16 cellular contexts compared by ENCODE assay signal in genomic region chr2:238327751-238328150, GRCh38. TPM values are rescaled to one million over a fixed set of nuclear protein-coding genes. Genes with fewer than 3 reads are reported as not detected.
A peak's percentile ranks its signal among the peaks of the same experiment; 100 is the strongest.
DNase-seq lines count a peak whose midpoint lies in the region; ATAC-seq and TF ChIP-seq lines count a peak whose summit lies in the region.
"Had no signal": no experiment of that assay in that cellular context is flagged by ENCODE, and none has a peak within 500 bp of the region (broad histone marks: within the 10 kb centered on the region; RNA-seq: fewer than 3 reads in every experiment).

No MANE protein-coding gene starts in this region.

- DNase-seq in SK-N-SH (no peak), glomerular visceral epithelial cell (ENCODE audit: extremely low spot score) (no peak)
- DNase-seq in activated CD8-positive, alpha-beta memory T cell treated with anti-CD3 and anti-CD28 coated beads, Interleukin-2, amount 50 U/mL, for 48 hours, result peak; percentile 7
- DNase-seq in activated CD8-positive, alpha-beta memory T cell treated with anti-CD3 and anti-CD28 coated beads for 24 hours, result no peak
- DNase-seq: AML-193; Caco-2; Calu3; CD4-positive, alpha-beta T cell; CD8-positive, alpha-beta T cell; DMS79 treated with DMSO at 0.1 percent for 48 hours; GF-D8 had no signal

- H3K27me3 ChIP-seq in SK-N-SH (ENCODE audit: insufficient read depth), result no peaks in the 10 kb centered on the region
- H3K27me3 ChIP-seq: BLaER1 treated with 17β-estradiol and CSF1 and Interleukin-3, amounts not matched to agents 10 nM and 100 nM had no signal

- TF ChIP-seq EP300 in SK-N-SH (IDR thresholded peaks at IDR 0.05; ENCODE audit: borderline replicate concordance in 1 of 2, low read depth in 1 of 2, low read length in 1 of 2), result no peak

- H3F3A ChIP-seq in SK-N-SH (replicated peaks; ENCODE audit: insufficient read depth), result peaks cover 3% of the 10 kb centered on the region

- no peak overlapping the region for H2AFZ ChIP-seq in SK-N-SH (ENCODE audit: low read depth)

- no peak for TF ChIP-seq CTCF in SK-N-SH (IDR thresholded peaks at IDR 0.05)

- no peaks in the 10 kb centered on the region for H3K9me3 ChIP-seq in SK-N-SH
- H3K9me3 ChIP-seq: A549, Caco-2 had no signal

- WGBS in SK-N-SH (ENCODE audit: low lambda C conversion rate), result 91% methylated on average over 3 of the region's 3 CpGs

- H3K36me3 ChIP-seq in SK-N-SH (replicated peaks in 1 of 2; ENCODE audit: control insufficient read depth in 1 of 2, insufficient read depth in 2 of 2, low read length in 1 of 2), result peaks cover 16 to 43% of the 10 kb centered on the region in 2 experiments

- H3K9me2 ChIP-seq in SK-N-SH, result no peaks in the 10 kb centered on the region

- no peak overlapping the region for H3K4me2 ChIP-seq in SK-N-SH
- H3K4me2 ChIP-seq: A549; BLaER1 treated with 17β-estradiol and CSF1 and Interleukin-3, amounts not matched to agents 10 nM and 100 nM had no signal

- ATAC-seq in SK-N-SH treated with all-trans-retinoic acid at 6 μM for 48 hours, result no peak
- ATAC-seq: A549; CD8-positive, alpha-beta T cell had no signal

- H3K9ac ChIP-seq in SK-N-SH, result no peak overlapping the region
- H3K9ac ChIP-seq: BLaER1 treated with 17β-estradiol and CSF1 and Interleukin-3, amounts not matched to agents 10 nM and 100 nM had no signal

- H3K4me1 ChIP-seq in SK-N-SH (ENCODE audit: control insufficient read depth in 1 of 2, insufficient read depth in 2 of 2, low read depth in 1 of 2, low read length in 1 of 2), result peaks cover 0 to 10% of the 10 kb centered on the region in 2 experiments; a peak in 1 of 4 replicates
- H3K4me1 ChIP-seq: A549; BLaER1 treated with 17β-estradiol and CSF1 and Interleukin-3, amounts not matched to agents 10 nM and 100 nM; Caco-2 had no signal

- TF ChIP-seq RAD21 in SK-N-SH (IDR thresholded peaks at IDR 0.05; ENCODE audit: low read length), result no peak

- H3K4me3 ChIP-seq in SK-N-SH (ENCODE audit: low read depth in 2 of 2, low read length in 1 of 2), result no peak overlapping the region
- H3K4me3 ChIP-seq: A549; BLaER1 treated with 17β-estradiol and CSF1 and Interleukin-3, amounts not matched to agents 10 nM and 100 nM had no signal

- no peak overlapping the region for H3K27ac ChIP-seq in SK-N-SH (ENCODE audit: low read depth in 2 of 2, low read length in 1 of 2)
- H3K27ac ChIP-seq: 22Rv1; A549; BLaER1 treated with 17β-estradiol and CSF1 and Interleukin-3, amounts not matched to agents 10 nM and 100 nM; C4-2B had no signal

- POLR2A ChIA-PET in SK-N-SH (lab: Yijun Ruan, JAX), result interaction anchor here (0.6 kb wide), 1 partner anchor 8 kb away, joined by 3 read pairs; no protein-coding TSS in a partner anchor

- CTCF ChIA-PET in SK-N-SH (lab: Yijun Ruan, JAX), result interaction anchor here (0.6 to 1.4 kb wide), 3 partner anchors 14 to 19 kb away, joined by 3 to 5 read pairs (median 3); no protein-coding TSS in a partner anchor

- 0 out of 2 replicates have a peak, but pooled peaks cover 3% of the 10 kb centered on the region for H4K20me1 ChIP-seq in SK-N-SH (ENCODE audit: insufficient read depth)

- H3K79me2 ChIP-seq in SK-N-SH (ENCODE audit: insufficient read depth), result peaks cover 42% of the 10 kb centered on the region

TF ChIP-seq in SK-N-SH treated with all-trans-retinoic acid at 6 μM for 48 hours, 23 proteins besides CTCF, POLR2A, EP300 and RAD21:
- TF ChIP-seq ZNF8 (CRISPR knock-in tag; IDR thresholded peaks at IDR 0.05) (peak; percentile 92), CSDC2 (CRISPR knock-in tag; IDR thresholded peaks at IDR 0.05) (no peak)
- TF ChIP-seq, protein P1, sequence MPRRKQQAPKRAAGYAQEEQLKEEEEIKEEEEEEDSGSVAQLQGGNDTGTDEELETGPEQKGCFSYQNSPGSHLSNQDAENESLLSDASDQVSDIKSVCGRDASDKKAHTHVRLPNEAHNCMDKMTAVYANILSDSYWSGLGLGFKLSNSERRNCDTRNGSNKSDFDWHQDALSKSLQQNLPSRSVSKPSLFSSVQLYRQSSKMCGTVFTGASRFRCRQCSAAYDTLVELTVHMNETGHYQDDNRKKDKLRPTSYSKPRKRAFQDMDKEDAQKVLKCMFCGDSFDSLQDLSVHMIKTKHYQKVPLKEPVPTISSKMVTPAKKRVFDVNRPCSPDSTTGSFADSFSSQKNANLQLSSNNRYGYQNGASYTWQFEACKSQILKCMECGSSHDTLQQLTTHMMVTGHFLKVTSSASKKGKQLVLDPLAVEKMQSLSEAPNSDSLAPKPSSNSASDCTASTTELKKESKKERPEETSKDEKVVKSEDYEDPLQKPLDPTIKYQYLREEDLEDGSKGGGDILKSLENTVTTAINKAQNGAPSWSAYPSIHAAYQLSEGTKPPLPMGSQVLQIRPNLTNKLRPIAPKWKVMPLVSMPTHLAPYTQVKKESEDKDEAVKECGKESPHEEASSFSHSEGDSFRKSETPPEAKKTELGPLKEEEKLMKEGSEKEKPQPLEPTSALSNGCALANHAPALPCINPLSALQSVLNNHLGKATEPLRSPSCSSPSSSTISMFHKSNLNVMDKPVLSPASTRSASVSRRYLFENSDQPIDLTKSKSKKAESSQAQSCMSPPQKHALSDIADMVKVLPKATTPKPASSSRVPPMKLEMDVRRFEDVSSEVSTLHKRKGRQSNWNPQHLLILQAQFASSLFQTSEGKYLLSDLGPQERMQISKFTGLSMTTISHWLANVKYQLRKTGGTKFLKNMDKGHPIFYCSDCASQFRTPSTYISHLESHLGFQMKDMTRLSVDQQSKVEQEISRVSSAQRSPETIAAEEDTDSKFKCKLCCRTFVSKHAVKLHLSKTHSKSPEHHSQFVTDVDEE (CRISPR knock-in tag; IDR thresholded peaks at IDR 0.05), result no peak
TF ChIP-seq in SK-N-SH treated with all-trans-retinoic acid at 6 μM for 48 hours: peak in this region for 1.

TF ChIP-seq in SK-N-SH, 30 proteins besides CTCF, POLR2A, EP300 and RAD21 (continues in another document):
- TF ChIP-seq SIN3A (IDR thresholded peaks at IDR 0.05; ENCODE audit: borderline replicate concordance, low read depth, low read length) (no peak), FOXJ3 (CRISPR knock-in tag; IDR thresholded peaks at IDR 0.05) (no peak), GABPA (IDR thresholded peaks at IDR 0.05; ENCODE audit: low read depth) (no peak), CHD2 (IDR thresholded peaks at IDR 0.05; ENCODE audit: low read length, partially characterized antibody) (no peak), EZH2phosphoT487 (IDR thresholded peaks at IDR 0.05; ENCODE audit: borderline replicate concordance, low read depth) (no peak), RFX5 (IDR thresholded peaks at IDR 0.05; ENCODE audit: low read length) (no peak), PBX3 (IDR thresholded peaks at IDR 0.05) (no peak), MEF2A (IDR thresholded peaks at IDR 0.05; ENCODE audit: borderline replicate concordance, low read depth) (no peak), MXI1 (IDR thresholded peaks at IDR 0.05; ENCODE audit: low read depth, low read length) (no peak), SMC3 (IDR thresholded peaks at IDR 0.05; ENCODE audit: low read depth, low read length) (no peak), RCOR1 (IDR thresholded peaks at IDR 0.05; ENCODE audit: low read length) (no peak)
- TF ChIP-seq, protein P2, sequence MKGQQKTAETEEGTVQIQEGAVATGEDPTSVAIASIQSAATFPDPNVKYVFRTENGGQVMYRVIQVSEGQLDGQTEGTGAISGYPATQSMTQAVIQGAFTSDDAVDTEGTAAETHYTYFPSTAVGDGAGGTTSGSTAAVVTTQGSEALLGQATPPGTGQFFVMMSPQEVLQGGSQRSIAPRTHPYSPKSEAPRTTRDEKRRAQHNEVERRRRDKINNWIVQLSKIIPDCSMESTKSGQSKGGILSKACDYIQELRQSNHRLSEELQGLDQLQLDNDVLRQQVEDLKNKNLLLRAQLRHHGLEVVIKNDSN (IDR thresholded peaks at IDR 0.05; ENCODE audit: borderline replicate concordance, low read depth), result no peak
- TF ChIP-seq, protein P3, sequence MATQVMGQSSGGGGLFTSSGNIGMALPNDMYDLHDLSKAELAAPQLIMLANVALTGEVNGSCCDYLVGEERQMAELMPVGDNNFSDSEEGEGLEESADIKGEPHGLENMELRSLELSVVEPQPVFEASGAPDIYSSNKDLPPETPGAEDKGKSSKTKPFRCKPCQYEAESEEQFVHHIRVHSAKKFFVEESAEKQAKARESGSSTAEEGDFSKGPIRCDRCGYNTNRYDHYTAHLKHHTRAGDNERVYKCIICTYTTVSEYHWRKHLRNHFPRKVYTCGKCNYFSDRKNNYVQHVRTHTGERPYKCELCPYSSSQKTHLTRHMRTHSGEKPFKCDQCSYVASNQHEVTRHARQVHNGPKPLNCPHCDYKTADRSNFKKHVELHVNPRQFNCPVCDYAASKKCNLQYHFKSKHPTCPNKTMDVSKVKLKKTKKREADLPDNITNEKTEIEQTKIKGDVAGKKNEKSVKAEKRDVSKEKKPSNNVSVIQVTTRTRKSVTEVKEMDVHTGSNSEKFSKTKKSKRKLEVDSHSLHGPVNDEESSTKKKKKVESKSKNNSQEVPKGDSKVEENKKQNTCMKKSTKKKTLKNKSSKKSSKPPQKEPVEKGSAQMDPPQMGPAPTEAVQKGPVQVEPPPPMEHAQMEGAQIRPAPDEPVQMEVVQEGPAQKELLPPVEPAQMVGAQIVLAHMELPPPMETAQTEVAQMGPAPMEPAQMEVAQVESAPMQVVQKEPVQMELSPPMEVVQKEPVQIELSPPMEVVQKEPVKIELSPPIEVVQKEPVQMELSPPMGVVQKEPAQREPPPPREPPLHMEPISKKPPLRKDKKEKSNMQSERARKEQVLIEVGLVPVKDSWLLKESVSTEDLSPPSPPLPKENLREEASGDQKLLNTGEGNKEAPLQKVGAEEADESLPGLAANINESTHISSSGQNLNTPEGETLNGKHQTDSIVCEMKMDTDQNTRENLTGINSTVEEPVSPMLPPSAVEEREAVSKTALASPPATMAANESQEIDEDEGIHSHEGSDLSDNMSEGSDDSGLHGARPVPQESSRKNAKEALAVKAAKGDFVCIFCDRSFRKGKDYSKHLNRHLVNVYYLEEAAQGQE (IDR thresholded peaks at IDR 0.05; ENCODE audit: low read depth, low read length), result no peak

RNA-seq across cellular contexts. Expression of gene TRAF3IP1, which starts 7.4 kb away (rescaled TPM):
- 9.7 and 15.0 TPM in 2 replicates for polyA plus RNA-seq in SK-N-SH (2012; rRNA removed)
- polyA plus RNA-seq in SK-N-SH (2012; cell fraction: cytosol; rRNA removed), result 10.3 and 11.6 TPM in 2 replicates
- polyA plus RNA-seq in SK-N-SH (2012; cell fraction: nucleus; rRNA removed), result 11.8 and 14.0 TPM in 2 replicates

RNA-seq across cellular contexts. Expression of gene PER2, which starts 39.3 kb away (rescaled TPM):
- 0.82 and 0.96 TPM in 2 replicates for polyA plus RNA-seq in SK-N-SH (2012; rRNA removed)
- 0.50 and 0.71 TPM in 2 replicates for polyA plus RNA-seq in SK-N-SH (2012; cell fraction: cytosol; rRNA removed)
- polyA plus RNA-seq in SK-N-SH (2012; cell fraction: nucleus; rRNA removed), result 2.5 and 2.6 TPM in 2 replicates
